In genomic region chr17:7309628-7310027, GRCh38 we compare ENCODE assay signal across 9 cellular contexts. TPM values are rescaled to one million over a fixed set of nuclear protein-coding genes. Genes with fewer than 3 reads are reported as not detected.
DNase-seq lines count a peak whose midpoint lies in the region; ATAC-seq and TF ChIP-seq lines count a peak whose summit lies in the region.
"Had no signal": no experiment of that assay in that cellular context is flagged by ENCODE, and none has a peak within 500 bp of the region (broad histone marks: within the 10 kb centered on the region; RNA-seq: fewer than 3 reads in every experiment).

No MANE protein-coding gene starts in this region.

- peaks cover 25% of the 10 kb centered on the region for H3K4me1 ChIP-seq in hepatocyte (ENCODE audit: insufficient read depth)

- H3K4me3 ChIP-seq in hepatocyte = no peak overlapping the region

- H3K36me3 Mint-ChIP-seq in activated CD8-positive, alpha-beta memory T cell treated with anti-CD3 and anti-CD28 coated beads, Interleukin-2, amount 10 ng/mL, durations not matched to agents 7 days and 5 days = peaks cover 46% of the 10 kb centered on the region
- peaks cover 62% of the 10 kb centered on the region for H3K36me3 Mint-ChIP-seq in activated CD4-positive, alpha-beta memory T cell treated with anti-CD3 and anti-CD28 coated beads, Interleukin-2, amount 10 ng/mL, durations not matched to agents 7 days and 5 days (ENCODE audit: low read depth)
- peaks cover 53 to 67% of the 10 kb centered on the region in 2 donors for H3K36me3 Mint-ChIP-seq in stimulated activated naive B cell treated with anti-CD40 and anti-IgM and Interleukin-4, amounts not matched to agents 10 μg/mL and 1 μg/mL and 100 μg/mL, for 72 hours

- WGBS in hepatocyte (ENCODE audit: low lambda C conversion rate, missing lambda C conversion rate) = 95% methylated on average over 12 of the region's 12 CpGs

- CTCF ChIA-PET in activated CD8-positive, alpha-beta memory T cell treated with anti-CD3 and anti-CD28 coated beads, Interleukin-2, amount 10 ng/mL, durations not matched to agents 7 days and 5 days (lab: Charles Lee) = interaction anchor here (1.0 to 3.2 kb wide), 5 partner anchors 13 to 95 kb away, joined by 3 to 14 read pairs (median 4); partner anchors contain the start of genes ACAP1 and TMEM256
- CTCF ChIA-PET in activated CD4-positive, alpha-beta memory T cell treated with anti-CD3 and anti-CD28 coated beads, Interleukin-2, amount 10 ng/mL, durations not matched to agents 7 days and 5 days (lab: Charles Lee) = no interaction called here

- peaks cover 62% of the 10 kb centered on the region for H3K4me1 Mint-ChIP-seq in activated CD8-positive, alpha-beta memory T cell treated with anti-CD3 and anti-CD28 coated beads, Interleukin-2, amount 10 ng/mL, durations not matched to agents 7 days and 5 days
- H3K4me1 Mint-ChIP-seq in activated CD4-positive, alpha-beta memory T cell treated with anti-CD3 and anti-CD28 coated beads, Interleukin-2, amount 10 ng/mL, durations not matched to agents 7 days and 5 days = peaks cover 65% of the 10 kb centered on the region
- H3K4me1 Mint-ChIP-seq in stimulated activated naive B cell treated with anti-CD40 and anti-IgM and Interleukin-4, amounts not matched to agents 10 μg/mL and 1 μg/mL and 100 μg/mL, for 72 hours = peaks cover 51 to 72% of the 10 kb centered on the region in 2 donors

- H2AFZ ChIP-seq in hepatocyte = no peak overlapping the region

- in situ Hi-C loops in G401 (cut with HindIII; ENCODE audit: low sequenced_read_pairs) = no loop called here

- peaks cover 65% of the 10 kb centered on the region for H3K79me2 ChIP-seq in hepatocyte

- H3K4me3 Mint-ChIP-seq in activated CD8-positive, alpha-beta memory T cell treated with anti-CD3 and anti-CD28 coated beads, Interleukin-2, amount 10 ng/mL, durations not matched to agents 7 days and 5 days = peak overlapping the region; percentile 91
- peak overlapping the region; percentile 82 for H3K4me3 Mint-ChIP-seq in activated CD4-positive, alpha-beta memory T cell treated with anti-CD3 and anti-CD28 coated beads, Interleukin-2, amount 10 ng/mL, durations not matched to agents 7 days and 5 days
- H3K4me3 Mint-ChIP-seq in stimulated activated naive B cell treated with anti-CD40 and anti-IgM and Interleukin-4, amounts not matched to agents 10 μg/mL and 1 μg/mL and 100 μg/mL, for 72 hours = peak overlapping the region; percentile 87 to 90

- peaks cover 43% of the 10 kb centered on the region for H4K20me1 ChIP-seq in hepatocyte (ENCODE audit: insufficient read depth, poor library complexity, severe bottlenecking)

- no peak for ATAC-seq in activated CD8-positive, alpha-beta memory T cell treated with anti-CD3 and anti-CD28 coated beads, Interleukin-2, amount 10 ng/mL, durations not matched to agents 7 days and 5 days
- ATAC-seq in stimulated activated naive B cell treated with anti-CD40 and anti-IgM and Interleukin-4, amounts not matched to agents 10 μg/mL and 1 μg/mL and 100 μg/mL, for 72 hours (replicated peaks) = no peak
- no peak for ATAC-seq in HG02798 (IDR thresholded peaks at IDR 0.05; ENCODE audit: poor library complexity, unreplicated experiment)

- H3K27me3 ChIP-seq in hepatocyte = no peaks in the 10 kb centered on the region

- H3K36me3 ChIP-seq in hepatocyte (replicated peaks; ENCODE audit: insufficient read depth, low read depth) = peaks cover 8% of the 10 kb centered on the region

- peak overlapping the region; percentile 96 for H3K27ac Mint-ChIP-seq in activated CD8-positive, alpha-beta memory T cell treated with anti-CD3 and anti-CD28 coated beads, Interleukin-2, amount 10 ng/mL, durations not matched to agents 7 days and 5 days
- H3K27ac Mint-ChIP-seq in activated CD4-positive, alpha-beta memory T cell treated with anti-CD3 and anti-CD28 coated beads, Interleukin-2, amount 10 ng/mL, durations not matched to agents 7 days and 5 days = peak overlapping the region; percentile 94
- peak overlapping the region; percentile 99 for H3K27ac Mint-ChIP-seq in stimulated activated naive B cell treated with anti-CD40 and anti-IgM and Interleukin-4, amounts not matched to agents 10 μg/mL and 1 μg/mL and 100 μg/mL, for 72 hours

- H3K9me3 Mint-ChIP-seq in activated CD8-positive, alpha-beta memory T cell treated with anti-CD3 and anti-CD28 coated beads, Interleukin-2, amount 10 ng/mL, durations not matched to agents 7 days and 5 days (ENCODE audit: low read depth) = no peaks in the 10 kb centered on the region
- H3K9me3 Mint-ChIP-seq in activated CD4-positive, alpha-beta memory T cell treated with anti-CD3 and anti-CD28 coated beads, Interleukin-2, amount 10 ng/mL, durations not matched to agents 7 days and 5 days = no peaks in the 10 kb centered on the region
- H3K9me3 Mint-ChIP-seq in stimulated activated naive B cell treated with anti-CD40 and anti-IgM and Interleukin-4, amounts not matched to agents 10 μg/mL and 1 μg/mL and 100 μg/mL, for 72 hours = no peaks in the 10 kb centered on the region

- peak overlapping the region; percentile 98 for H3K4me2 ChIP-seq in hepatocyte

- H3K9me2 ChIP-seq in hepatocyte (replicated peaks; ENCODE audit: insufficient read depth) = no peaks in the 10 kb centered on the region

- no peaks in the 10 kb centered on the region for H3K27me3 Mint-ChIP-seq in activated CD8-positive, alpha-beta memory T cell treated with anti-CD3 and anti-CD28 coated beads, Interleukin-2, amount 10 ng/mL, durations not matched to agents 7 days and 5 days
- H3K27me3 Mint-ChIP-seq in activated CD4-positive, alpha-beta memory T cell treated with anti-CD3 and anti-CD28 coated beads, Interleukin-2, amount 10 ng/mL, durations not matched to agents 7 days and 5 days = no peaks in the 10 kb centered on the region
- no peaks in the 10 kb centered on the region for H3K27me3 Mint-ChIP-seq in stimulated activated naive B cell treated with anti-CD40 and anti-IgM and Interleukin-4, amounts not matched to agents 10 μg/mL and 1 μg/mL and 100 μg/mL, for 72 hours

- TF ChIP-seq CTCF in hepatocyte (IDR thresholded peaks at IDR 0.05; ENCODE audit: poor library complexity) = no peak

- H3K27ac ChIP-seq in hepatocyte = peak overlapping the region; percentile 93

- POLR2A ChIA-PET in activated CD4-positive, alpha-beta memory T cell treated with anti-CD3 and anti-CD28 coated beads, Interleukin-2, amount 10 ng/mL, durations not matched to agents 7 days and 5 days (lab: Charles Lee) = interaction anchor here (0.6 to 11.2 kb wide), 11 partner anchors 11 to 378 kb away, joined by 3 to 109 read pairs (median 4); partner anchors contain the start of genes ACAP1, CTDNEP1, GABARAP and NEURL4

- DNase-seq in activated CD8-positive, alpha-beta memory T cell treated with anti-CD3 and anti-CD28 coated beads, Interleukin-2, amount 10 ng/mL, durations not matched to agents 7 days and 5 days = no peak
- DNase-seq in activated CD8-positive, alpha-beta memory T cell treated with anti-CD3 and anti-CD28 coated beads, Interleukin-2, amount 50 U/mL, for 4 hours = no peak
- DNase-seq in activated CD4-positive, alpha-beta memory T cell treated with anti-CD3 and anti-CD28 coated beads, Interleukin-2, amount 10 ng/mL, durations not matched to agents 7 days and 5 days = no peak
- no peak for DNase-seq in hepatocyte (ENCODE audit: low spot score)
- DNase-seq in stimulated activated naive B cell treated with anti-CD40 and anti-IgM and Interleukin-4, amounts not matched to agents 10 μg/mL and 1 μg/mL and 100 μg/mL, for 72 hours = no peak
- DNase-seq in T-helper 9 cell = no peak
- DNase-seq in G401 (ENCODE audit: low spot score) = no peak

- H3K9me3 ChIP-seq in hepatocyte (ENCODE audit: low read depth) = no peaks in the 10 kb centered on the region

RNA-seq across cellular contexts. Expression of gene EIF5A, which starts 2.2 kb away (rescaled TPM):
- total RNA-seq in activated CD8-positive, alpha-beta memory T cell treated with anti-CD3 and anti-CD28 coated beads, Interleukin-2, amount 10 ng/mL, durations not matched to agents 7 days and 5 days = 100 to 1,000 TPM; 575 to 853 TPM
- 100 to 1,000 TPM; 419 to 420 TPM for total RNA-seq in activated CD4-positive, alpha-beta memory T cell treated with anti-CD3 and anti-CD28 coated beads, Interleukin-2, amount 10 ng/mL, durations not matched to agents 7 days and 5 days
- 267 and 331 TPM in 2 replicates for total RNA-seq in hepatocyte
- 693 and 747 TPM in 2 replicates for polyA plus RNA-seq in hepatocyte
- total RNA-seq in G401 (2014; rRNA removed; shearing (Covaris generic)) = 1,140 and 1,147 TPM in 2 replicates

RNA-seq across cellular contexts. Expression of gene GPS2, which starts 5.5 kb away (rescaled TPM):
- total RNA-seq in activated CD8-positive, alpha-beta memory T cell treated with anti-CD3 and anti-CD28 coated beads, Interleukin-2, amount 10 ng/mL, durations not matched to agents 7 days and 5 days = 10 to 100 TPM; 83.7 to 85.1 TPM
- 10 to 100 TPM; 69.8 to 74.7 TPM for total RNA-seq in activated CD4-positive, alpha-beta memory T cell treated with anti-CD3 and anti-CD28 coated beads, Interleukin-2, amount 10 ng/mL, durations not matched to agents 7 days and 5 days
- 34.5 and 50.3 TPM in 2 replicates for total RNA-seq in hepatocyte
- polyA plus RNA-seq in hepatocyte = 103 and 111 TPM in 2 replicates
- 109 and 113 TPM in 2 replicates for total RNA-seq in G401 (2014; rRNA removed; shearing (Covaris generic))

RNA-seq across cellular contexts. Expression of gene YBX2, which starts 15.2 kb away (rescaled TPM):
- total RNA-seq in activated CD8-positive, alpha-beta memory T cell treated with anti-CD3 and anti-CD28 coated beads, Interleukin-2, amount 10 ng/mL, durations not matched to agents 7 days and 5 days = 1 to 10 TPM in 1 of 2 experiments, under 1 TPM in 1; 0.35 to 1.4 TPM
- 1 to 10 TPM; 1.5 to 1.6 TPM for total RNA-seq in activated CD4-positive, alpha-beta memory T cell treated with anti-CD3 and anti-CD28 coated beads, Interleukin-2, amount 10 ng/mL, durations not matched to agents 7 days and 5 days
- total RNA-seq in hepatocyte = 1.4 and 1.7 TPM in 2 replicates
- polyA plus RNA-seq in hepatocyte = 1.3 and 3.0 TPM in 2 replicates
- total RNA-seq in G401 (2014; rRNA removed; shearing (Covaris generic)) = 20.5 and 20.9 TPM in 2 replicates
- total RNA-seq: HT1080 had no signal

RNA-seq across cellular contexts. Expression of gene NEURL4, which starts 19.5 kb away (rescaled TPM):
- total RNA-seq in activated CD8-positive, alpha-beta memory T cell treated with anti-CD3 and anti-CD28 coated beads, Interleukin-2, amount 10 ng/mL, durations not matched to agents 7 days and 5 days = 10 to 100 TPM; 43.7 to 44.8 TPM
- 10 to 100 TPM; 28.4 to 31.2 TPM for total RNA-seq in activated CD4-positive, alpha-beta memory T cell treated with anti-CD3 and anti-CD28 coated beads, Interleukin-2, amount 10 ng/mL, durations not matched to agents 7 days and 5 days
- total RNA-seq in hepatocyte = 9.2 and 9.6 TPM in 2 replicates
- polyA plus RNA-seq in hepatocyte = 9.5 and 13.9 TPM in 2 replicates
- 21.4 and 50.0 TPM in 2 replicates for total RNA-seq in G401 (2014; rRNA removed; shearing (Covaris generic))

RNA-seq across cellular contexts. Expression of gene ACAP1, which starts 26.7 kb away (rescaled TPM):
- total RNA-seq in activated CD8-positive, alpha-beta memory T cell treated with anti-CD3 and anti-CD28 coated beads, Interleukin-2, amount 10 ng/mL, durations not matched to agents 7 days and 5 days = 100 to 1,000 TPM; 594 to 712 TPM
- 100 to 1,000 TPM; 682 to 709 TPM for total RNA-seq in activated CD4-positive, alpha-beta memory T cell treated with anti-CD3 and anti-CD28 coated beads, Interleukin-2, amount 10 ng/mL, durations not matched to agents 7 days and 5 days
- total RNA-seq in hepatocyte = not detected in 2 replicates
- polyA plus RNA-seq in hepatocyte = 10.2 and 14.6 TPM in 2 replicates
- 0.61 TPM in 1 of 2 replicates, not detected in the other for total RNA-seq in G401 (2014; rRNA removed; shearing (Covaris generic))
